Comparison of ENCODE assay signal across 2 cellular contexts in genomic region chr1:77585610-77586314, GRCh38.
TF ChIP-seq lines count a peak whose summit lies in the region.

No MANE protein-coding gene starts in this region.

TF ChIP-seq in SK-N-SH treated with all-trans-retinoic acid at 6 μM for 48 hours, 23 proteins besides CTCF, POLR2A, EP300 and RAD21 (continued from another document):
- TF ChIP-seq POU6F1 (CRISPR knock-in tag; IDR thresholded peaks at IDR 0.05; ENCODE audit: borderline replicate concordance, low read depth) (no peak), CSRNP3 (CRISPR knock-in tag; IDR thresholded peaks at IDR 0.05) (no peak), PPARA (CRISPR knock-in tag; IDR thresholded peaks at IDR 0.05; ENCODE audit: borderline replicate concordance) (no peak), ARNTL (CRISPR knock-in tag; IDR thresholded peaks at IDR 0.05; ENCODE audit: borderline replicate concordance, low read depth) (no peak), ESRRG (CRISPR knock-in tag; IDR thresholded peaks at IDR 0.05) (no peak), ZFP30 (CRISPR knock-in tag; IDR thresholded peaks at IDR 0.05) (no peak), CREB5 (CRISPR knock-in tag; IDR thresholded peaks at IDR 0.05; ENCODE audit: low read depth) (no peak), ISL1 (CRISPR knock-in tag; IDR thresholded peaks at IDR 0.05) (no peak), CSDC2 (CRISPR knock-in tag; IDR thresholded peaks at IDR 0.05) (no peak), TSHZ2 (CRISPR knock-in tag; IDR thresholded peaks at IDR 0.05) (no peak), ZFP3 (CRISPR knock-in tag; IDR thresholded peaks at IDR 0.05) (no peak)

TF ChIP-seq in SK-N-SH, 30 proteins besides CTCF, POLR2A, EP300 and RAD21 (continued from another document):
- no peak for TF ChIP-seq YY1 (IDR thresholded peaks at IDR 0.05; ENCODE audit: low read depth)
- no peak for TF ChIP-seq TCF12 (IDR thresholded peaks at IDR 0.05)
- no peak for TF ChIP-seq ELF1 (IDR thresholded peaks at IDR 0.05)
- no peak for TF ChIP-seq RXRA (IDR thresholded peaks at IDR 0.05; ENCODE audit: borderline replicate concordance, low read depth)
- TF ChIP-seq SIN3A (IDR thresholded peaks at IDR 0.05; ENCODE audit: borderline replicate concordance, low read depth, low read length), result no peak
- TF ChIP-seq EZH2phosphoT487 (IDR thresholded peaks at IDR 0.05; ENCODE audit: borderline replicate concordance, low read depth), result no peak
